In genomic region chr16:64417711-64418227, GRCh38 we compare ENCODE assay signal across 1 cellular context.
TF ChIP-seq lines count a peak whose summit lies in the region.

No MANE protein-coding gene starts in this region.

TF ChIP-seq in WTC11, 78 proteins besides CTCF, POLR2A, EP300 and RAD21 (continued from another document):
- no peak for TF ChIP-seq ERG (CRISPR knock-in tag; IDR thresholded peaks at IDR 0.05)
- TF ChIP-seq JUN (CRISPR knock-in tag; IDR thresholded peaks at IDR 0.05), result no peak
- TF ChIP-seq AR (CRISPR knock-in tag; IDR thresholded peaks at IDR 0.05), result no peak
- TF ChIP-seq ZNF263 (CRISPR knock-in tag; IDR thresholded peaks at IDR 0.05; ENCODE audit: low read depth), result no peak
- TF ChIP-seq, protein P1, sequence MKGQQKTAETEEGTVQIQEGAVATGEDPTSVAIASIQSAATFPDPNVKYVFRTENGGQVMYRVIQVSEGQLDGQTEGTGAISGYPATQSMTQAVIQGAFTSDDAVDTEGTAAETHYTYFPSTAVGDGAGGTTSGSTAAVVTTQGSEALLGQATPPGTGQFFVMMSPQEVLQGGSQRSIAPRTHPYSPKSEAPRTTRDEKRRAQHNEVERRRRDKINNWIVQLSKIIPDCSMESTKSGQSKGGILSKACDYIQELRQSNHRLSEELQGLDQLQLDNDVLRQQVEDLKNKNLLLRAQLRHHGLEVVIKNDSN (CRISPR knock-in tag; IDR thresholded peaks at IDR 0.05), result no peak
- TF ChIP-seq, protein P2, sequence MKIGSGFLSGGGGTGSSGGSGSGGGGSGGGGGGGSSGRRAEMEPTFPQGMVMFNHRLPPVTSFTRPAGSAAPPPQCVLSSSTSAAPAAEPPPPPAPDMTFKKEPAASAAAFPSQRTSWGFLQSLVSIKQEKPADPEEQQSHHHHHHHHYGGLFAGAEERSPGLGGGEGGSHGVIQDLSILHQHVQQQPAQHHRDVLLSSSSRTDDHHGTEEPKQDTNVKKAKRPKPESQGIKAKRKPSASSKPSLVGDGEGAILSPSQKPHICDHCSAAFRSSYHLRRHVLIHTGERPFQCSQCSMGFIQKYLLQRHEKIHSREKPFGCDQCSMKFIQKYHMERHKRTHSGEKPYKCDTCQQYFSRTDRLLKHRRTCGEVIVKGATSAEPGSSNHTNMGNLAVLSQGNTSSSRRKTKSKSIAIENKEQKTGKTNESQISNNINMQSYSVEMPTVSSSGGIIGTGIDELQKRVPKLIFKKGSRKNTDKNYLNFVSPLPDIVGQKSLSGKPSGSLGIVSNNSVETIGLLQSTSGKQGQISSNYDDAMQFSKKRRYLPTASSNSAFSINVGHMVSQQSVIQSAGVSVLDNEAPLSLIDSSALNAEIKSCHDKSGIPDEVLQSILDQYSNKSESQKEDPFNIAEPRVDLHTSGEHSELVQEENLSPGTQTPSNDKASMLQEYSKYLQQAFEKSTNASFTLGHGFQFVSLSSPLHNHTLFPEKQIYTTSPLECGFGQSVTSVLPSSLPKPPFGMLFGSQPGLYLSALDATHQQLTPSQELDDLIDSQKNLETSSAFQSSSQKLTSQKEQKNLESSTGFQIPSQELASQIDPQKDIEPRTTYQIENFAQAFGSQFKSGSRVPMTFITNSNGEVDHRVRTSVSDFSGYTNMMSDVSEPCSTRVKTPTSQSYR (CRISPR knock-in tag; IDR thresholded peaks at IDR 0.05), result no peak
- TF ChIP-seq, protein P3, sequence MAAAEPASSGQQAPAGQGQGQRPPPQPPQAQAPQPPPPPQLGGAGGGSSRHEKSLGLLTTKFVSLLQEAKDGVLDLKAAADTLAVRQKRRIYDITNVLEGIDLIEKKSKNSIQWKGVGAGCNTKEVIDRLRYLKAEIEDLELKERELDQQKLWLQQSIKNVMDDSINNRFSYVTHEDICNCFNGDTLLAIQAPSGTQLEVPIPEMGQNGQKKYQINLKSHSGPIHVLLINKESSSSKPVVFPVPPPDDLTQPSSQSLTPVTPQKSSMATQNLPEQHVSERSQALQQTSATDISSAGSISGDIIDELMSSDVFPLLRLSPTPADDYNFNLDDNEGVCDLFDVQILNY (CRISPR knock-in tag; IDR thresholded peaks at IDR 0.05), result no peak
- TF ChIP-seq, protein P4, sequence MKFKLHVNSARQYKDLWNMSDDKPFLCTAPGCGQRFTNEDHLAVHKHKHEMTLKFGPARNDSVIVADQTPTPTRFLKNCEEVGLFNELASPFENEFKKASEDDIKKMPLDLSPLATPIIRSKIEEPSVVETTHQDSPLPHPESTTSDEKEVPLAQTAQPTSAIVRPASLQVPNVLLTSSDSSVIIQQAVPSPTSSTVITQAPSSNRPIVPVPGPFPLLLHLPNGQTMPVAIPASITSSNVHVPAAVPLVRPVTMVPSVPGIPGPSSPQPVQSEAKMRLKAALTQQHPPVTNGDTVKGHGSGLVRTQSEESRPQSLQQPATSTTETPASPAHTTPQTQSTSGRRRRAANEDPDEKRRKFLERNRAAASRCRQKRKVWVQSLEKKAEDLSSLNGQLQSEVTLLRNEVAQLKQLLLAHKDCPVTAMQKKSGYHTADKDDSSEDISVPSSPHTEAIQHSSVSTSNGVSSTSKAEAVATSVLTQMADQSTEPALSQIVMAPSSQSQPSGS (CRISPR knock-in tag; IDR thresholded peaks at IDR 0.05; ENCODE audit: borderline replicate concordance, low read depth), result no peak
- TF ChIP-seq ZNF121 (CRISPR knock-in tag; IDR thresholded peaks at IDR 0.05), result no peak
- no peak for TF ChIP-seq TP53 (CRISPR knock-in tag; IDR thresholded peaks at IDR 0.05)
- no peak for TF ChIP-seq MYBL2 (CRISPR knock-in tag; IDR thresholded peaks at IDR 0.05)
- TF ChIP-seq GABPB1 (CRISPR knock-in tag; IDR thresholded peaks at IDR 0.05), result no peak
- TF ChIP-seq SMAD4 (CRISPR knock-in tag; IDR thresholded peaks at IDR 0.05), result no peak
- no peak for TF ChIP-seq ZMAT4 (CRISPR knock-in tag; IDR thresholded peaks at IDR 0.05)
- no peak for TF ChIP-seq ZNF138 (CRISPR knock-in tag; conservative IDR thresholded peaks at IDR 0.05)
